25 cellular contexts compared by ENCODE assay signal in the genomic region with DNA sequence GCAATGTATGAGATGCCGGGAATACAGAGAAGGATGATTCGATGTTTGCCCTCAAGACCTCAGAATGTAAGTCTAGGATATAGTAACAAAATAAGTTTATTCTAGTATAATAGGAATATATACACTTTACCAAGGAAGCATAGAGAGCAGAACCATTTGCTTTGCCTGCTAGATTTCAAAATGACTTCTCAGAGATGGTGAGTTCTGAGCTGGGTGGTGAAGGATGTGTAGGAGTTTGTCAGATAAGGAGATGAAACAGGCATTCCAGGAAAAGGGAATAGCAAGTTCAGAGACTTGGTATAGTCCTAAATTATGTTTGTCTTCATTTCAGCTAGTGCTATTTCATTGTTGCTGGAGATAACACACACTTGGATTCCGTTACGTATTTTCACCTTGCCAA.
"Had no signal": no experiment of that assay in that cellular context is flagged by ENCODE, and none has a peak within 500 bp of the region (broad histone marks: within the 10 kb centered on the region; RNA-seq: fewer than 3 reads in every experiment).

No MANE protein-coding gene starts in this region.

- H3K27ac ChIP-seq: colonic mucosa, coronary artery, dorsolateral prefrontal cortex, epithelial cell of prostate, esophagus muscularis mucosa, esophagus squamous epithelium, foreskin keratinocyte, gastrocnemius medialis, gastroesophageal sphincter, heart left ventricle, heart right ventricle, hepatocyte had no signal

- H3K36me3 ChIP-seq: colonic mucosa, esophagus muscularis mucosa, esophagus squamous epithelium, gastrocnemius medialis, gastroesophageal sphincter, heart left ventricle, heart right ventricle had no signal

- H3K9me3 ChIP-seq: colonic mucosa, esophagus muscularis mucosa, esophagus squamous epithelium, gastrocnemius medialis, gastroesophageal sphincter had no signal

- DNase-seq: colonic mucosa; cortex of kidney; dermis blood vessel endothelial cell; dorsolateral prefrontal cortex; effector CD4-positive, alpha-beta T cell; effector CD8-positive, alpha-beta T cell; effector memory CD4-positive, alpha-beta T cell; effector memory CD8-positive, alpha-beta T cell; endodermal cell; erythroblast; esophagus squamous epithelium; foreskin fibroblast; foreskin melanocyte; gastrocnemius medialis; glutamatergic neuron; head of caudate nucleus; heart left ventricle; heart right ventricle had no signal

- H3K4me1 ChIP-seq: colonic mucosa, esophagus squamous epithelium, foreskin keratinocyte, gastrocnemius medialis, heart left ventricle, heart right ventricle had no signal

- H3K27me3 ChIP-seq: colonic mucosa, dorsolateral prefrontal cortex, esophagus muscularis mucosa, esophagus squamous epithelium, foreskin keratinocyte, gastrocnemius medialis, gastroesophageal sphincter, heart left ventricle, heart right ventricle, hepatocyte had no signal

- H3K4me3 ChIP-seq: colonic mucosa, coronary artery, dorsolateral prefrontal cortex, esophagus muscularis mucosa, esophagus squamous epithelium, gastrocnemius medialis, gastroesophageal sphincter, heart left ventricle, heart right ventricle, hepatocyte had no signal

- H3K4me2 ChIP-seq: hepatocyte had no signal

- H2AFZ ChIP-seq: hepatocyte had no signal

- ATAC-seq: effector memory CD8-positive, alpha-beta T cell; esophagus mucosa; foreskin keratinocyte; gastrocnemius medialis; gastroesophageal sphincter; heart left ventricle; heart right ventricle had no signal

- H3K79me2 ChIP-seq: hepatocyte had no signal
